Comparison of ENCODE assay signal across 35 cellular contexts in genomic region chr20:62437430-62437829, GRCh38. TPM values are rescaled to one million over a fixed set of nuclear protein-coding genes. Genes with fewer than 3 reads are reported as not detected.
"Had no signal": no experiment of that assay in that cellular context is flagged by ENCODE, and none has a peak within 500 bp of the region (broad histone marks: within the 10 kb centered on the region; RNA-seq: fewer than 3 reads in every experiment).

No MANE protein-coding gene starts in this region.

- FAIRE-seq: kidney had no signal

- H3K27me3 ChIP-seq: adrenal gland, cardiac muscle cell had no signal

- H3K36me3 Mint-ChIP-seq: activated naive CD8-positive, alpha-beta T cell treated with anti-CD3 and anti-CD28 coated beads for 36 hours; brain; naive thymus-derived CD4-positive, alpha-beta T cell; stimulated activated naive B cell treated with anti-CD40 and anti-IgM and Interleukin-4, amounts not matched to agents 10 μg/mL and 1 μg/mL and 100 μg/mL, for 72 hours; T-cell had no signal

- H3K4me2 ChIP-seq: smooth muscle cell had no signal

- DNase-seq: activated B cell treated with CpG ODN at 0.5 μM for 24 hours; activated effector memory CD4-positive, alpha-beta T cell treated with Interleukin-2 at 50 U/mL for 16 hours; activated naive CD4-positive, alpha-beta T cell treated with anti-CD3 and anti-CD28 coated beads for 36 hours; activated naive CD8-positive, alpha-beta T cell treated with anti-CD3 and anti-CD28 coated beads for 36 hours; activated T-cell treated with anti-CD3 and anti-CD28 coated beads for 4 hours; adrenal gland; aorta; cerebellar nuclear complex; effector memory CD8-positive, alpha-beta T cell; erythroblast; foreskin fibroblast; hippocampal formation; kidney; left colon; mammary epithelial cell; naive thymus-derived CD4-positive, alpha-beta T cell; occipital lobe; psoas muscle; stimulated activated CD4-positive, alpha-beta T cell treated with anti-CD3 and anti-CD28 coated beads, Interleukin-1b, Interleukin-23, amount 100 ng/mL, for 48 hours; stimulated activated CD4-positive, alpha-beta T cell treated with anti-CD3 and anti-CD28 coated beads, Interleukin-4, amount 100 ng/mL, for 4 hours; stimulated activated CD8-positive, alpha-beta memory T cell treated with anti-CD3 and anti-CD28 coated beads, Interleukin-4, amount 100 ng/mL, for 48 hours; stimulated activated naive B cell treated with anti-CD40 and anti-IgM and Interleukin-4, amounts not matched to agents 10 μg/mL and 1 μg/mL and 100 μg/mL, for 72 hours; T-cell; transverse colon had no signal

- H3K27ac Mint-ChIP-seq: activated B cell treated with CpG ODN at 0.5 μM for 24 hours; activated naive CD4-positive, alpha-beta T cell treated with anti-CD3 and anti-CD28 coated beads for 36 hours; activated naive CD8-positive, alpha-beta T cell treated with anti-CD3 and anti-CD28 coated beads for 36 hours; effector memory CD8-positive, alpha-beta T cell; naive thymus-derived CD4-positive, alpha-beta T cell; T-cell; T-helper 2 cell treated with Interferon-gamma antibody and Interleukin-4, amounts not matched to agents 5 μg/mL and 100 μg/mL, for 36 hours had no signal

- ATAC-seq: effector memory CD8-positive, alpha-beta T cell; left colon; naive thymus-derived CD4-positive, alpha-beta T cell; stimulated activated naive B cell treated with anti-CD40 and anti-IgM and Interleukin-4, amounts not matched to agents 10 μg/mL and 1 μg/mL and 100 μg/mL, for 72 hours; T-cell had no signal

- H3K4me3 Mint-ChIP-seq: activated B cell treated with CpG ODN at 0.5 μM for 24 hours; activated naive CD4-positive, alpha-beta T cell treated with anti-CD3 and anti-CD28 coated beads for 36 hours; activated naive CD8-positive, alpha-beta T cell treated with anti-CD3 and anti-CD28 coated beads for 36 hours; brain; effector memory CD8-positive, alpha-beta T cell; naive thymus-derived CD4-positive, alpha-beta T cell; neural crest cell; stimulated activated naive B cell treated with anti-CD40 and anti-IgM and Interleukin-4, amounts not matched to agents 10 μg/mL and 1 μg/mL and 100 μg/mL, for 72 hours; T-cell; T-helper 2 cell treated with Interferon-gamma antibody and Interleukin-4, amounts not matched to agents 5 μg/mL and 100 μg/mL, for 36 hours had no signal

- H3K27ac ChIP-seq: adrenal gland, cardiac muscle cell, coronary artery, parathyroid adenoma, psoas muscle had no signal

- H3K4me1 Mint-ChIP-seq: activated B cell treated with CpG ODN at 0.5 μM for 24 hours; activated naive CD8-positive, alpha-beta T cell treated with anti-CD3 and anti-CD28 coated beads for 36 hours; brain; naive thymus-derived CD4-positive, alpha-beta T cell; neural crest cell; T-cell had no signal

- H3K9me3 ChIP-seq: adrenal gland, psoas muscle, transverse colon had no signal

- H3K9me3 Mint-ChIP-seq: activated B cell treated with CpG ODN at 0.5 μM for 24 hours; activated naive CD4-positive, alpha-beta T cell treated with anti-CD3 and anti-CD28 coated beads for 36 hours; activated naive CD8-positive, alpha-beta T cell treated with anti-CD3 and anti-CD28 coated beads for 36 hours; effector memory CD8-positive, alpha-beta T cell; naive thymus-derived CD4-positive, alpha-beta T cell; neural crest cell; stimulated activated naive B cell treated with anti-CD40 and anti-IgM and Interleukin-4, amounts not matched to agents 10 μg/mL and 1 μg/mL and 100 μg/mL, for 72 hours; T-cell; T-helper 2 cell treated with Interferon-gamma antibody and Interleukin-4, amounts not matched to agents 5 μg/mL and 100 μg/mL, for 36 hours had no signal

- H3K9ac ChIP-seq: parathyroid adenoma had no signal

- H3K4me1 ChIP-seq: adrenal gland, parathyroid adenoma had no signal

- H3K36me3 ChIP-seq: adrenal gland, cardiac muscle cell, transverse colon had no signal

- H2AFZ ChIP-seq: parathyroid adenoma had no signal

- H3K4me3 ChIP-seq: adrenal gland, cardiac muscle cell, coronary artery, psoas muscle, smooth muscle cell, transverse colon had no signal

RNA-seq across cellular contexts. Expression of gene RBBP8NL, which starts 10.1 kb away (rescaled TPM):
- total RNA-seq: activated B cell treated with CpG ODN at 0.5 μM for 24 hours; activated naive CD4-positive, alpha-beta T cell treated with anti-CD3 and anti-CD28 coated beads for 36 hours; activated naive CD8-positive, alpha-beta T cell treated with anti-CD3 and anti-CD28 coated beads for 36 hours; adrenal gland; aorta; cardiac muscle cell; fibroblast of lung; glomerular endothelial cell; naive thymus-derived CD4-positive, alpha-beta T cell; neural crest cell; occipital lobe; psoas muscle; T-cell; temporal lobe had no signal
- polyA plus RNA-seq: adrenal gland; cardiac muscle cell; fibroblast of lung; liver; naive thymus-derived CD4-positive, alpha-beta T cell; smooth muscle cell had no signal

RNA-seq across cellular contexts. Expression of gene GATA5, which starts 38.4 kb away (rescaled TPM):
- total RNA-seq: activated B cell treated with CpG ODN at 0.5 μM for 24 hours; activated naive CD4-positive, alpha-beta T cell treated with anti-CD3 and anti-CD28 coated beads for 36 hours; activated naive CD8-positive, alpha-beta T cell treated with anti-CD3 and anti-CD28 coated beads for 36 hours; glomerular endothelial cell; left colon; mammary epithelial cell; naive thymus-derived CD4-positive, alpha-beta T cell; neural crest cell; T-cell; temporal lobe; transverse colon had no signal
- polyA plus RNA-seq: mammary epithelial cell; naive thymus-derived CD4-positive, alpha-beta T cell had no signal
